18 cellular contexts compared by ENCODE assay signal in the genomic region with DNA sequence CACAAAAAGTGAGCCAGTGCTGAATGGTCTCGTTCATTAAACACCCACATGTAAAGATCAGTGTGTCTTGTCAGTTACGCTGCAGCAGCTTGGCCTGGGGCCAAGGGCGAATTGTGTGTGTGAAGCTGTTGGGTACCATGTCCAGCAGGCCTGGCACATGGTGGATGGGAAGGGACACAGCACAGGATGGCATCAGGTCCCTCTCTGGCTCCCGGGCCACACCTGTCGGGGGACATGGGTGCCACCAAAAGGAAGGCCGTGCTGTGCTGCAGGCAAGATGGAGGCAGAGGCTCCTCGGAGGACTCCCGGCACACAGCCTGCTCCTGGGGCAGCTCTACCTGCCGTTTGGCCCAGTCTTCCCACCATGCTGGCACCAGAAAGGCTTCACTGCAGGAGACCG. TPM values are rescaled to one million over a fixed set of nuclear protein-coding genes. Genes with fewer than 3 reads are reported as not detected.
"Had no signal": no experiment of that assay in that cellular context is flagged by ENCODE, and none has a peak within 500 bp of the region (broad histone marks: within the 10 kb centered on the region; RNA-seq: fewer than 3 reads in every experiment).

No MANE protein-coding gene starts in this region.

- H3K4me1 ChIP-seq: foreskin keratinocyte, left lung, pancreas, thyroid gland had no signal

- H3K36me3 Mint-ChIP-seq: activated CD4-positive, alpha-beta memory T cell treated with anti-CD3 and anti-CD28 coated beads for 36 hours had no signal

- ATAC-seq: left lung; natural killer cell treated with Interleukin-12 subunit alpha and Interleukin-12 subunit beta and Interleukin-15 and Interleukin-18, amount 100 ng/mL, for 72 hours; pancreas had no signal

- H3K27me3 Mint-ChIP-seq: activated CD4-positive, alpha-beta memory T cell treated with anti-CD3 and anti-CD28 coated beads for 36 hours; activated naive CD8-positive, alpha-beta T cell treated with anti-CD3 and anti-CD28 coated beads, Interleukin-2, amount 10 ng/mL, durations not matched to agents 7 days and 5 days; natural killer cell treated with Interleukin-12 subunit alpha and Interleukin-12 subunit beta and Interleukin-15 and Interleukin-18, amount 100 ng/mL, for 72 hours; stimulated activated naive CD8-positive, alpha-beta T cell treated with anti-CD3 and anti-CD28 coated beads, Interleukin-15, Interleukin-2, amounts not matched to agents 100 ng/mL and 50 ng/mL, for 24 hours had no signal

- DNase-seq: activated CD4-positive, alpha-beta memory T cell treated with anti-CD3 and anti-CD28 coated beads for 36 hours; activated CD4-positive, alpha-beta T cell treated with anti-CD3 and anti-CD28 coated beads for 48 hours; activated naive CD4-positive, alpha-beta T cell treated with Interleukin-2 at 50 U/mL for 16 hours; activated naive CD8-positive, alpha-beta T cell treated with anti-CD3 and anti-CD28 coated beads, Interleukin-2, amount 10 ng/mL, durations not matched to agents 7 days and 5 days; activated T-cell treated with anti-CD3 and anti-CD28 coated beads, Interleukin-2, amount 50 U/mL, for 48 hours; amygdala; dermis blood vessel endothelial cell; effector CD8-positive, alpha-beta T cell; substantia nigra; T1000; thyroid gland had no signal

- H3K9me3 ChIP-seq: left lung, pancreas, thyroid gland had no signal

- H3K4me3 Mint-ChIP-seq: activated CD4-positive, alpha-beta memory T cell treated with anti-CD3 and anti-CD28 coated beads for 36 hours; activated naive CD8-positive, alpha-beta T cell treated with anti-CD3 and anti-CD28 coated beads, Interleukin-2, amount 10 ng/mL, durations not matched to agents 7 days and 5 days; natural killer cell treated with Interleukin-12 subunit alpha and Interleukin-12 subunit beta and Interleukin-15 and Interleukin-18, amount 100 ng/mL, for 72 hours; stimulated activated naive CD8-positive, alpha-beta T cell treated with anti-CD3 and anti-CD28 coated beads, Interleukin-15, Interleukin-2, amounts not matched to agents 100 ng/mL and 50 ng/mL, for 24 hours; T-helper 1 cell treated with Interleukin-12 subunit alpha and Interleukin-12 subunit beta and Interleukin-4 antibody, amounts not matched to agents 30 μg/mL and 1 μg/mL, for 36 hours had no signal

- H3K36me3 ChIP-seq: left lung, neutrophil, pancreas, thyroid gland had no signal

- H3K27ac Mint-ChIP-seq: activated CD4-positive, alpha-beta memory T cell treated with anti-CD3 and anti-CD28 coated beads for 36 hours; activated naive CD8-positive, alpha-beta T cell treated with anti-CD3 and anti-CD28 coated beads, Interleukin-2, amount 10 ng/mL, durations not matched to agents 7 days and 5 days; T-helper 1 cell treated with Interleukin-12 subunit alpha and Interleukin-12 subunit beta and Interleukin-4 antibody, amounts not matched to agents 30 μg/mL and 1 μg/mL, for 36 hours had no signal

- H3K4me3 ChIP-seq: left lung, pancreas, thyroid gland had no signal

- H3K27ac ChIP-seq: foreskin keratinocyte, left lung, neutrophil, pancreas, thyroid gland had no signal

- H3K27me3 ChIP-seq: foreskin keratinocyte, left lung, neutrophil, pancreas, thyroid gland had no signal

RNA-seq across cellular contexts. Expression of gene NKD2, which starts 32.0 kb away (rescaled TPM):
- polyA plus RNA-seq: foreskin keratinocyte had no signal
